1 cellular context compared by ENCODE assay signal in genomic region chr2:201205516-201205850, GRCh38.
TF ChIP-seq lines count a peak whose summit lies in the region.

No MANE protein-coding gene starts in this region.

TF ChIP-seq in SK-N-SH treated with all-trans-retinoic acid at 6 μM for 48 hours, 23 proteins besides CTCF, POLR2A, EP300 and RAD21 (continued from another document):
- TF ChIP-seq ESRRG (CRISPR knock-in tag; IDR thresholded peaks at IDR 0.05) (no peak), CSDC2 (CRISPR knock-in tag; IDR thresholded peaks at IDR 0.05) (no peak)
